In the genomic region with DNA sequence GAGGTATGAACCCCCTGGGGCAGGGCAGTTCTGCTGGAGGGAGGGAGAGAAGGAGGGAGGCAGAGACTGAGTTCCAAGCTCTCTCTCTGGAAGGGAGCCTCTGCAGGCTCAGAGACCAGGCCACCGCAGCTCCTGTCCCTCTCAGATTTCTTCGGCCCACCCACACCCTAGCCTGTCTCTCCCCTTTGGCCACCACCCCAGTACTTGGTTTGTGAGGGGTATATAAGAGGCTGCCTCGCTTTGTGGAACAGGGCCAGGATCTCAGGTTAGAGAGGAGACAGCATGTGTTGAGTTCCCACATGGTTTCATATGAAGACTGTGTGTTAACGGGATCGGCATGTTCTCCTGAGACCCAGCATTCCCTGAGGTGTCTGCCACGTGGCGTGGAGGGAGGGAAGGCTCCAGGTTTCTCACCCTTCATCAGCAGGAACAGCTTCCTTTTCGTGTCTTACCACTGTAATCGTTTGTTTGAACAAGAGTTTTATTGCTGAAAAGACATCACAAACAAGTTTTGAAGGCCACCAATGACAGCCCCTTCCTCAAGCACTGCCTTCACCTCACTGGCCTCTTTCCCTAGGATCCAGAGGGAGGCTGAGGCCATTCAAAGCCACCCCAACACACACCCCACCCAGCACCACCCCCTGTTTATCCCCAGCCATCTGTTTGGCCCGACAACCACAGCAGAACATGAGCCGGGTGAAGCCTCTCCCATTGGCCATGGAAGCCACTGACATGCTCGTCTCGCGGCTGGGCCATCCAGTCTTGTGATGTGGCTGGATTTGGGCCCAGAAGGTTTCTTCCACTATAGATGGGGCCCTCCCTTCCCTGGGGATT, we compare ENCODE assay signal across 1 cellular context.
TF ChIP-seq lines count a peak whose summit lies in the region.

No MANE protein-coding gene starts in this region.

TF ChIP-seq in K562, 482 proteins besides CTCF, POLR2A, EP300 and RAD21 (continued from another document and continues in another):
- TF ChIP-seq, protein P1, sequence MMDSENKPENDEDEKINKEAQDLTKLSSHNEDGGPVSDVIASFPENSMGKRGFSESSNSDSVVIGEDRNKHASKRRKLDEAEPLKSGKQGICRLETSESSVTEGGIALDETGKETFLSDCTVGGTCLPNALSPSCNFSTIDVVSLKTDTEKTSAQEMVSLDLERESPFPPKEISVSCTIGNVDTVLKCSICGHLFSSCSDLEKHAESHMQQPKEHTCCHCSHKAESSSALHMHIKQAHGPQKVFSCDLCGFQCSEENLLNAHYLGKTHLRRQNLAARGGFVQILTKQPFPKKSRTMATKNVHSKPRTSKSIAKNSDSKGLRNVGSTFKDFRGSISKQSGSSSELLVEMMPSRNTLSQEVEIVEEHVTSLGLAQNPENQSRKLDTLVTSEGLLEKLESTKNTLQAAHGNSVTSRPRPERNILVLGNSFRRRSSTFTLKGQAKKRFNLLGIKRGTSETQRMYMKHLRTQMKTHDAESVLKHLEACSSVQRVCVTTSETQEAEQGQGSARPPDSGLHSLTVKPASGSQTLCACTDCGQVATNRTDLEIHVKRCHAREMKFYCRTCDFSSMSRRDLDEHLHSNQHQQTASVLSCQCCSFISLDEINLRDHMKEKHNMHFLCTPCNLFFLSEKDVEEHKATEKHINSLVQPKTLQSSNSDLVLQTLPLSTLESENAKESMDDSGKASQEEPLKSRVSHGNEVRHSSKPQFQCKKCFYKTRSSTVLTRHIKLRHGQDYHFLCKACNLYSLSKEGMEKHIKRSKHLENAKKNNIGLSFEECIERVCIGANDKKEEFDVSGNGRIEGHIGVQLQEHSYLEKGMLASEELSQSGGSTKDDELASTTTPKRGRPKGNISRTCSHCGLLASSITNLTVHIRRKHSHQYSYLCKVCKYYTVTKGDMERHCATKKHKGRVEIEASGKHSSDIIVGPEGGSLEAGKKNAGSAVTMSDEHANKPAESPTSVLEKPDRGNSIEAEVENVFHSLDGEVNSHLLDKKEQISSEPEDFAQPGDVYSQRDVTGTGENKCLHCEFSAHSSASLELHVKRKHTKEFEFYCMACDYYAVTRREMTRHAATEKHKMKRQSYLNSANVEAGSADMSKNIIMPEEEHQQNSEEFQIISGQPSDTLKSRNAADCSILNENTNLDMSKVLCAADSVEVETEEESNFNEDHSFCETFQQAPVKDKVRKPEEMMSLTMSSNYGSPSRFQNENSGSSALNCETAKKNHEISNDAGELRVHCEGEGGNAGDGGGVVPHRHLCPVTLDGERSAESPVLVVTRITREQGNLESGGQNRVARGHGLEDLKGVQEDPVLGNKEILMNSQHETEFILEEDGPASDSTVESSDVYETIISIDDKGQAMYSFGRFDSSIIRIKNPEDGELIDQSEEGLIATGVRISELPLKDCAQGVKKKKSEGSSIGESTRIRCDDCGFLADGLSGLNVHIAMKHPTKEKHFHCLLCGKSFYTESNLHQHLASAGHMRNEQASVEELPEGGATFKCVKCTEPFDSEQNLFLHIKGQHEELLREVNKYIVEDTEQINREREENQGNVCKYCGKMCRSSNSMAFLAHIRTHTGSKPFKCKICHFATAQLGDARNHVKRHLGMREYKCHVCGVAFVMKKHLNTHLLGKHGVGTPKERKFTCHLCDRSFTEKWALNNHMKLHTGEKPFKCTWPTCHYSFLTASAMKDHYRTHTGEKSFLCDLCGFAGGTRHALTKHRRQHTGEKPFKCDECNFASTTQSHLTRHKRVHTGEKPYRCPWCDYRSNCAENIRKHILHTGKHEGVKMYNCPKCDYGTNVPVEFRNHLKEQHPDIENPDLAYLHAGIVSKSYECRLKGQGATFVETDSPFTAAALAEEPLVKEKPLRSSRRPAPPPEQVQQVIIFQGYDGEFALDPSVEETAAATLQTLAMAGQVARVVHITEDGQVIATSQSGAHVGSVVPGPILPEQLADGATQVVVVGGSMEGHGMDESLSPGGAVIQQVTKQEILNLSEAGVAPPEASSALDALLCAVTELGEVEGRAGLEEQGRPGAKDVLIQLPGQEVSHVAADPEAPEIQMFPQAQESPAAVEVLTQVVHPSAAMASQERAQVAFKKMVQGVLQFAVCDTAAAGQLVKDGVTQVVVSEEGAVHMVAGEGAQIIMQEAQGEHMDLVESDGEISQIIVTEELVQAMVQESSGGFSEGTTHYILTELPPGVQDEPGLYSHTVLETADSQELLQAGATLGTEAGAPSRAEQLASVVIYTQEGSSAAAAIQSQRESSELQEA (IDR thresholded peaks at IDR 0.05; ENCODE audit: low read depth) = no peak
- TF ChIP-seq CBX5 (IDR thresholded peaks at IDR 0.05; ENCODE audit: borderline replicate concordance, low read depth) (0 out of 2 replicates have a peak, but pooled peaks have one; percentile 18), PML (IDR thresholded peaks at IDR 0.05; ENCODE audit: low read length) (no peak), FOSL1 (tag; conservative IDR thresholded peaks at IDR 0.05) (no peak), DNMT1 (IDR thresholded peaks at IDR 0.05) (no peak), ILK (tag; IDR thresholded peaks at IDR 0.05; ENCODE audit: borderline replicate concordance, low read depth) (peak; percentile 44; the same call in 1 of the 2 replicates), PURB (CRISPR knock-in tag; IDR thresholded peaks at IDR 0.05; ENCODE audit: low read depth) (no peak), MAFF (IDR thresholded peaks at IDR 0.05; ENCODE audit: low read length) (no peak), HDAC3 (IDR thresholded peaks at IDR 0.05; ENCODE audit: borderline replicate concordance, partially characterized antibody) (no peak), GABPB2 (CRISPR knock-in tag; conservative IDR thresholded peaks at IDR 0.05) (no peak), RFX5 (IDR thresholded peaks at IDR 0.05; ENCODE audit: low read depth, low read length) (no peak), KHSRP (IDR thresholded peaks at IDR 0.05) (no peak), CHCHD3 (CRISPR knock-in tag; IDR thresholded peaks at IDR 0.05) (no peak), RHOXF2B (CRISPR knock-in tag; conservative IDR thresholded peaks at IDR 0.05) (no peak), NCOA4 (IDR thresholded peaks at IDR 0.05; ENCODE audit: partially characterized antibody) (no peak), SMAD4 (CRISPR knock-in tag; conservative IDR thresholded peaks at IDR 0.05) (peak; percentile 81), ZNF124 (CRISPR knock-in tag; IDR thresholded peaks at IDR 0.05) (no peak), SPI1 (IDR thresholded peaks at IDR 0.05; ENCODE audit: borderline replicate concordance, low read depth, low read length) (no peak), ZBTB17 (CRISPR knock-in tag; IDR thresholded peaks at IDR 0.05) (no peak; the same call in 1 of the 2 replicates), MYNN (IDR thresholded peaks at IDR 0.05) (peak; percentile 63), MYNN (CRISPR knock-in tag; IDR thresholded peaks at IDR 0.05) (no peak), POLR2H (tag; IDR thresholded peaks at IDR 0.05; ENCODE audit: low read depth) (no peak), NELFE (IDR thresholded peaks at IDR 0.05; ENCODE audit: insufficient read depth, insufficient read length) (no peak), SUPT5H (IDR thresholded peaks at IDR 0.05) (peak; percentile 47), JUND (IDR thresholded peaks at IDR 0.05; ENCODE audit: borderline replicate concordance, low read depth, low read length) (peak; percentile 2; the same call in 1 of the 2 replicates), JUND (tag; IDR thresholded peaks at IDR 0.05; ENCODE audit: borderline replicate concordance, low read depth, low read length) (no peak; the same call in 2 of the 3 replicates), ZNF444 (CRISPR knock-in tag; IDR thresholded peaks at IDR 0.05) (no peak)
- TF ChIP-seq, protein P2, sequence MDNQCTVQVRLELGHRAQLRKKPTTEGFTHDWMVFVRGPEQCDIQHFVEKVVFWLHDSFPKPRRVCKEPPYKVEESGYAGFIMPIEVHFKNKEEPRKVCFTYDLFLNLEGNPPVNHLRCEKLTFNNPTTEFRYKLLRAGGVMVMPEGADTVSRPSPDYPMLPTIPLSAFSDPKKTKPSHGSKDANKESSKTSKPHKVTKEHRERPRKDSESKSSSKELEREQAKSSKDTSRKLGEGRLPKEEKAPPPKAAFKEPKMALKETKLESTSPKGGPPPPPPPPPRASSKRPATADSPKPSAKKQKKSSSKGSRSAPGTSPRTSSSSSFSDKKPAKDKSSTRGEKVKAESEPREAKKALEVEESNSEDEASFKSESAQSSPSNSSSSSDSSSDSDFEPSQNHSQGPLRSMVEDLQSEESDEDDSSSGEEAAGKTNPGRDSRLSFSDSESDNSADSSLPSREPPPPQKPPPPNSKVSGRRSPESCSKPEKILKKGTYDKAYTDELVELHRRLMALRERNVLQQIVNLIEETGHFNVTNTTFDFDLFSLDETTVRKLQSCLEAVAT (IDR thresholded peaks at IDR 0.05) = peak in 1 of 2 experiments; percentile 68; a peak in 2 of 4 replicates
- TF ChIP-seq, protein P3, sequence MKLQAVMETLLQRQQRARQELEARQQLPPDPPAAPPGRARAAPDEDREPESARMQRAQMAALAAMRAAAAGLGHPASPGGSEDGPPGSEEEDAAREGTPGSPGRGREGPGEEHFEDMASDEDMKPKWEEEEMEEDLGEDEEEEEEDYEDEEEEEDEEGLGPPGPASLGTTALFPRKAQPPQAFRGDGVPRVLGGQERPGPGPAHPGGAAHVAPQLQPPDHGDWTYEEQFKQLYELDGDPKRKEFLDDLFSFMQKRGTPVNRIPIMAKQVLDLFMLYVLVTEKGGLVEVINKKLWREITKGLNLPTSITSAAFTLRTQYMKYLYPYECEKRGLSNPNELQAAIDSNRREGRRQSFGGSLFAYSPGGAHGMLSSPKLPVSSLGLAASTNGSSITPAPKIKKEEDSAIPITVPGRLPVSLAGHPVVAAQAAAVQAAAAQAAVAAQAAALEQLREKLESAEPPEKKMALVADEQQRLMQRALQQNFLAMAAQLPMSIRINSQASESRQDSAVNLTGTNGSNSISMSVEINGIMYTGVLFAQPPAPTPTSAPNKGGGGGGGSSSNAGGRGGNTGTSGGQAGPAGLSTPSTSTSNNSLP (IDR thresholded peaks at IDR 0.05; ENCODE audit: borderline replicate concordance, low read depth, low read length) = no peak
- TF ChIP-seq, protein P4, sequence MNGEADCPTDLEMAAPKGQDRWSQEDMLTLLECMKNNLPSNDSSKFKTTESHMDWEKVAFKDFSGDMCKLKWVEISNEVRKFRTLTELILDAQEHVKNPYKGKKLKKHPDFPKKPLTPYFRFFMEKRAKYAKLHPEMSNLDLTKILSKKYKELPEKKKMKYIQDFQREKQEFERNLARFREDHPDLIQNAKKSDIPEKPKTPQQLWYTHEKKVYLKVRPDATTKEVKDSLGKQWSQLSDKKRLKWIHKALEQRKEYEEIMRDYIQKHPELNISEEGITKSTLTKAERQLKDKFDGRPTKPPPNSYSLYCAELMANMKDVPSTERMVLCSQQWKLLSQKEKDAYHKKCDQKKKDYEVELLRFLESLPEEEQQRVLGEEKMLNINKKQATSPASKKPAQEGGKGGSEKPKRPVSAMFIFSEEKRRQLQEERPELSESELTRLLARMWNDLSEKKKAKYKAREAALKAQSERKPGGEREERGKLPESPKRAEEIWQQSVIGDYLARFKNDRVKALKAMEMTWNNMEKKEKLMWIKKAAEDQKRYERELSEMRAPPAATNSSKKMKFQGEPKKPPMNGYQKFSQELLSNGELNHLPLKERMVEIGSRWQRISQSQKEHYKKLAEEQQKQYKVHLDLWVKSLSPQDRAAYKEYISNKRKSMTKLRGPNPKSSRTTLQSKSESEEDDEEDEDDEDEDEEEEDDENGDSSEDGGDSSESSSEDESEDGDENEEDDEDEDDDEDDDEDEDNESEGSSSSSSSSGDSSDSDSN (IDR thresholded peaks at IDR 0.05; ENCODE audit: borderline replicate concordance in 1 of 2, low read depth in 2 of 2, low read length in 2 of 2) = no peak
- TF ChIP-seq, protein P5, sequence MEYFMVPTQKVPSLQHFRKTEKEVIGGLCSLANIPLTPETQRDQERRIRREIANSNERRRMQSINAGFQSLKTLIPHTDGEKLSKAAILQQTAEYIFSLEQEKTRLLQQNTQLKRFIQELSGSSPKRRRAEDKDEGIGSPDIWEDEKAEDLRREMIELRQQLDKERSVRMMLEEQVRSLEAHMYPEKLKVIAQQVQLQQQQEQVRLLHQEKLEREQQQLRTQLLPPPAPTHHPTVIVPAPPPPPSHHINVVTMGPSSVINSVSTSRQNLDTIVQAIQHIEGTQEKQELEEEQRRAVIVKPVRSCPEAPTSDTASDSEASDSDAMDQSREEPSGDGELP (CRISPR knock-in tag; IDR thresholded peaks at IDR 0.05; ENCODE audit: borderline replicate concordance) = peak; percentile 88
- TF ChIP-seq, protein P6, sequence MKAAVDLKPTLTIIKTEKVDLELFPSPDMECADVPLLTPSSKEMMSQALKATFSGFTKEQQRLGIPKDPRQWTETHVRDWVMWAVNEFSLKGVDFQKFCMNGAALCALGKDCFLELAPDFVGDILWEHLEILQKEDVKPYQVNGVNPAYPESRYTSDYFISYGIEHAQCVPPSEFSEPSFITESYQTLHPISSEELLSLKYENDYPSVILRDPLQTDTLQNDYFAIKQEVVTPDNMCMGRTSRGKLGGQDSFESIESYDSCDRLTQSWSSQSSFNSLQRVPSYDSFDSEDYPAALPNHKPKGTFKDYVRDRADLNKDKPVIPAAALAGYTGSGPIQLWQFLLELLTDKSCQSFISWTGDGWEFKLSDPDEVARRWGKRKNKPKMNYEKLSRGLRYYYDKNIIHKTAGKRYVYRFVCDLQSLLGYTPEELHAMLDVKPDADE (conservative IDR thresholded peaks at IDR 0.05; ENCODE audit: control insufficient read depth, low read depth, low read length) = no peak
- TF ChIP-seq, protein P7, sequence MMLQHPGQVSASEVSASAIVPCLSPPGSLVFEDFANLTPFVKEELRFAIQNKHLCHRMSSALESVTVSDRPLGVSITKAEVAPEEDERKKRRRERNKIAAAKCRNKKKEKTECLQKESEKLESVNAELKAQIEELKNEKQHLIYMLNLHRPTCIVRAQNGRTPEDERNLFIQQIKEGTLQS (IDR thresholded peaks at IDR 0.05) = no peak
- TF ChIP-seq, protein P7 (CRISPR knock-in tag; conservative IDR thresholded peaks at IDR 0.05) = no peak
- TF ChIP-seq, protein P8, sequence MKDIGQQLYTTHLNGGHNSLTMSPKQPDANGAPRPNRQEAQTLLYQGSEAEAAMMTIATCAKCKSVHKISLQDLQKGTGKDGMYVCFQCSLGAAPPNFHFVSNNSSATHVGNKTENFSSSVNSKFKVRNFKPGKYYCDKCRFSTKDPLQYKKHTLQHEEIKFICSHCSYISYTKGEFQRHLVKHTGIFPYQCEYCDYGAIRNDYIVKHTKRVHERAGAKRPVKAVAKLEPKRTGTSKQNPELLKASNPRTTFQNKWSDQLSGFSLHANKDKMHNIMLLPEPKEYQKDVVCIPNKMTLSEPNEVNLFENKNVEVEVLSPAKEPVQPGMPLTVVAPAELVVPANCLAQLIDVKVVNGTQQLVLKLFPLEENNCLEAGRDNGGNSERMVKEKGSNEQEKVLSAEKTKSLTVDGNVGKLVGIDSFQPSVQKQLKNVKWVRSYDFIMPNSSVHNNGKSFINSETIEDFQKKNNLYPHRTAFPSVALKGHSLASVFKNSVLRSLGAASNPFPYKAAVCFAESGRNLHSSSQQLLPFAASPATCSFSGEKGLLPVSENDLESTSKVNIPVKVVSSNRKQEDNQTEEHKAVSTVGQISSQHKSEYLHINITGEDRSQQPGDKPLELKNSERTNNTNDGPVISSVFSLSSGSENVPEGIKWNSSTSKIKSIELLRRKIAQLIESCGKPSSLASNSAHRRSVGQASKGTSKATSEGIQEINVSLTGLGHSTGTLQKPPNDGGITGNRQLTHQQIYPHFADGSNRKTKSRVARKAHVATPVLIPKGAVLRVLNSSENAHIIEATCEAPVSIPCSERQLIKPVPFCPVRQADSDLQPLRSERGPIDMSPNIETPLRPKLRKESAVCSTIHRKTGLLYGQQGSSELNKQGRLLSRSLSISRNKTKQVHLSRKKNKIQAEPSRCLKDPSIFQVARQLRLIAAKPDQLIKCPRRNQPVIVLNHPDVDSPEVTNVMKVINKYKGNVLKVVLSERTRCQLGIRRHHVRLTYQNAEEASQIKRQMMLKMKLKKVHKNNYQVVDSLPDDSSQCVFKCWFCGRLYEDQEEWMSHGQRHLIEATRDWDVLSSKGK (CRISPR knock-in tag; IDR thresholded peaks at IDR 0.05) = no peak
